23 cellular contexts compared by ENCODE assay signal in genomic region chr2:109312902-109313301, GRCh38.
"Had no signal": no experiment of that assay in that cellular context is flagged by ENCODE, and none has a peak within 500 bp of the region (broad histone marks: within the 10 kb centered on the region; RNA-seq: fewer than 3 reads in every experiment).

No MANE protein-coding gene starts in this region.

- DNase-seq: activated CD4-positive, alpha-beta memory T cell treated with anti-CD3 and anti-CD28 coated beads for 36 hours; activated CD4-positive, alpha-beta T cell treated with anti-CD3 and anti-CD28 coated beads for 48 hours; activated gamma-delta T cell; activated naive CD4-positive, alpha-beta T cell treated with anti-CD3 and anti-CD28 coated beads, Interleukin-2, amount 50 U/mL, for 16 hours; anterior cingulate cortex; body of pancreas; caudate nucleus; effector CD4-positive, alpha-beta T cell; gastrocnemius medialis; hippocampal formation; left ventricle myocardium superior; ovary; stimulated activated CD4-positive, alpha-beta T cell treated with anti-CD3 and anti-CD28 coated beads, Interleukin-2, amount 100 ng/mL, for 48 hours; stimulated activated CD8-positive, alpha-beta memory T cell treated with anti-CD3 and anti-CD28 coated beads, Interleukin-4, amount 100 ng/mL, for 48 hours; stimulated activated naive CD4-positive, alpha-beta T cell; testis; trophoblast cell; uterus had no signal

- H3K4me1 ChIP-seq: body of pancreas, uterus had no signal

- H3K9me3 Mint-ChIP-seq: activated CD4-positive, alpha-beta memory T cell treated with anti-CD3 and anti-CD28 coated beads for 36 hours; dendritic cell treated with granulocyte-macrophage colony-stimulating factor and Interleukin-4, amounts not matched to agents 40 ng/mL and 50 ng/mL, for 4 days; natural killer cell treated with Interleukin-12 subunit alpha and Interleukin-12 subunit beta and Interleukin-15 and Interleukin-18, amount 100 ng/mL, for 72 hours had no signal

- H3K36me3 ChIP-seq: esophagus muscularis mucosa, gastrocnemius medialis, neutrophil, ovary, prostate gland, uterus had no signal

- H3K36me3 Mint-ChIP-seq: activated CD4-positive, alpha-beta memory T cell treated with anti-CD3 and anti-CD28 coated beads for 36 hours; natural killer cell treated with Interleukin-12 subunit alpha and Interleukin-12 subunit beta and Interleukin-15 and Interleukin-18, amount 100 ng/mL, for 72 hours had no signal

- H3K27ac ChIP-seq: body of pancreas, esophagus muscularis mucosa, gastrocnemius medialis, neutrophil, ovary, prostate gland, testis, uterus had no signal

- H3K27me3 Mint-ChIP-seq: activated CD4-positive, alpha-beta memory T cell treated with anti-CD3 and anti-CD28 coated beads for 36 hours had no signal

- H3K27ac Mint-ChIP-seq: activated CD4-positive, alpha-beta memory T cell treated with anti-CD3 and anti-CD28 coated beads for 36 hours; dendritic cell treated with granulocyte-macrophage colony-stimulating factor and Interleukin-4, amounts not matched to agents 40 ng/mL and 50 ng/mL, for 4 days; natural killer cell treated with Interleukin-12 subunit alpha and Interleukin-12 subunit beta and Interleukin-15 and Interleukin-18, amount 100 ng/mL, for 72 hours had no signal

- H3K4me3 ChIP-seq: body of pancreas, esophagus muscularis mucosa, gastrocnemius medialis, ovary, prostate gland, testis, uterus had no signal

- H3K27me3 ChIP-seq: body of pancreas, esophagus muscularis mucosa, gastrocnemius medialis, neutrophil, ovary, testis, uterus had no signal

- H3K9me3 ChIP-seq: body of pancreas, esophagus muscularis mucosa, gastrocnemius medialis, neutrophil, ovary, prostate gland, testis, uterus had no signal

- H3K4me3 Mint-ChIP-seq: activated CD4-positive, alpha-beta memory T cell treated with anti-CD3 and anti-CD28 coated beads for 36 hours; dendritic cell treated with granulocyte-macrophage colony-stimulating factor and Interleukin-4, amounts not matched to agents 40 ng/mL and 50 ng/mL, for 4 days; natural killer cell treated with Interleukin-12 subunit alpha and Interleukin-12 subunit beta and Interleukin-15 and Interleukin-18, amount 100 ng/mL, for 72 hours had no signal
